Comparison of ENCODE assay signal across 8 cellular contexts in genomic region chr2:218291934-218292699, GRCh38. TPM values are rescaled to one million over a fixed set of nuclear protein-coding genes. Genes with fewer than 3 reads are reported as not detected.
DNase-seq lines count a peak whose midpoint lies in the region; ATAC-seq and TF ChIP-seq lines count a peak whose summit lies in the region.

TMBIM1 (minus strand) TSS chr2:218292503; CDS start chr2:218282141, 10,362 bp downstream.

- H3K9ac ChIP-seq in rectal smooth muscle tissue (ENCODE audit: low read length), result peak within 1 kb of the TSS; percentile 88

- no peaks in the 10 kb centered on the region for H3K9me3 ChIP-seq in CD4-positive, CD25-positive, alpha-beta regulatory T cell (ENCODE audit: control insufficient read depth in 2 of 2, low read length in 2 of 2)
- H3K9me3 ChIP-seq in right atrium auricular region, result no peaks in the 10 kb centered on the region
- H3K9me3 ChIP-seq in aorta (ENCODE audit: control insufficient read depth, low read length), result no peaks in the 10 kb centered on the region

- H3K27ac Mint-ChIP-seq in CD4-positive, CD25-positive, alpha-beta regulatory T cell, result peak within 1 kb of the TSS; percentile 93 to 97 (median 97)

- H3K36me3 ChIP-seq in CD4-positive, CD25-positive, alpha-beta regulatory T cell (ENCODE audit: control insufficient read depth, insufficient read depth, low read length), result no peaks in the 10 kb centered on the region
- H3K36me3 ChIP-seq in right atrium auricular region, result no peaks in the 10 kb centered on the region
- no peaks in the 10 kb centered on the region for H3K36me3 ChIP-seq in rectal smooth muscle tissue (ENCODE audit: control insufficient read depth, insufficient read depth, low read length)
- H3K36me3 ChIP-seq in aorta (ENCODE audit: control insufficient read depth in 1 of 2, insufficient read depth in 2 of 2, low read length in 1 of 2), result no peaks in the 10 kb centered on the region

- H3K4me3 ChIP-seq in CD4-positive, CD25-positive, alpha-beta regulatory T cell (ENCODE audit: low read depth, low read length), result peak within 1 kb of the TSS; percentile 92
- H3K4me3 ChIP-seq in right atrium auricular region (peak within 1 kb of the TSS; percentile 94 to 97), rectal smooth muscle tissue (ENCODE audit: low read length) (peak within 1 kb of the TSS; percentile 94), aorta (ENCODE audit: low read length in 2 of 2) (peak within 1 kb of the TSS; percentile 59 to 94)

- H3K4me3 Mint-ChIP-seq in CD4-positive, CD25-positive, alpha-beta regulatory T cell, result peak within 1 kb of the TSS; percentile 89 to 97 (median 95)

- TF ChIP-seq CTCF in right atrium auricular region (IDR thresholded peaks at IDR 0.05), result peak; percentile 95 to 99

- H3K27ac ChIP-seq in CD4-positive, CD25-positive, alpha-beta regulatory T cell (ENCODE audit: insufficient read depth, low read length, poor library complexity, severe bottlenecking), result peak within 1 kb of the TSS; percentile 96
- H3K27ac ChIP-seq in right atrium auricular region (peak within 1 kb of the TSS; percentile 99 to 100), rectal smooth muscle tissue (ENCODE audit: low read depth, low read length) (peak within 1 kb of the TSS; percentile 96), aorta (ENCODE audit: low read depth in 1 of 2, low read length in 2 of 2) (peak within 1 kb of the TSS; percentile 76 to 92)

- no peaks in the 10 kb centered on the region for H3K27me3 Mint-ChIP-seq in CD4-positive, CD25-positive, alpha-beta regulatory T cell

- no peaks in the 10 kb centered on the region for H3K27me3 ChIP-seq in CD4-positive, CD25-positive, alpha-beta regulatory T cell (ENCODE audit: control insufficient read depth, insufficient read depth, low read length)
- H3K27me3 ChIP-seq in right atrium auricular region (no peaks in the 10 kb centered on the region), rectal smooth muscle tissue (ENCODE audit: control insufficient read depth, insufficient read depth, low read length) (no peaks in the 10 kb centered on the region), aorta (ENCODE audit: control insufficient read depth in 1 of 2, insufficient read depth in 2 of 2, low read length in 1 of 2) (no peaks in the 10 kb centered on the region)

- intact Hi-C loops in aorta (cut with DNase I), result loop anchor here in 1 of 2 donors (2.0 kb wide), 1 partner anchor 19 kb away; no protein-coding TSS in a partner anchor

- 0% methylated on average over 45 to 62 of the region's 62 CpGs for WGBS in aorta, 2 donors

- DNase-seq in CD4-positive, CD25-positive, alpha-beta regulatory T cell, result peak; percentile 72 to 85 (median 79)
- peak; percentile 65 to 82 (median 68) for DNase-seq in T-helper 1 cell
- peak; percentile 33 for DNase-seq in amniotic stem cell (lab: John Stamatoyannopoulos, UW)
- DNase-seq in right atrium auricular region (ENCODE audit: low spot score), result peak; percentile 87
- DNase-seq in aorta, result peak; percentile 87 to 93

- peak; percentile 92 for ATAC-seq in CD4-positive, CD25-positive, alpha-beta regulatory T cell (ENCODE audit: low read depth in 2 of 2)
- ATAC-seq in GM19395 (IDR thresholded peaks at IDR 0.05; ENCODE audit: unreplicated experiment), result peak; percentile 72
- peak; percentile 60 for ATAC-seq in HG03520 (IDR thresholded peaks at IDR 0.05; ENCODE audit: unreplicated experiment)
- ATAC-seq in aorta (ENCODE audit: low FRiP score), result peak; percentile 93

- H3K4me1 ChIP-seq in CD4-positive, CD25-positive, alpha-beta regulatory T cell (ENCODE audit: control insufficient read depth, insufficient read depth, low read length, poor library complexity, severe bottlenecking), result peaks cover 57% of the 10 kb centered on the region
- H3K4me1 ChIP-seq in right atrium auricular region (peaks cover 0 to 70% of the 10 kb centered on the region in 2 donors), rectal smooth muscle tissue (ENCODE audit: control insufficient read depth, insufficient read depth, low read length) (peaks cover 31% of the 10 kb centered on the region), aorta (ENCODE audit: control insufficient read depth in 1 of 2, insufficient read depth in 2 of 2, low read length in 2 of 2) (peaks cover 0 to 3% of the 10 kb centered on the region in 2 donors)

- H3K9me3 Mint-ChIP-seq in CD4-positive, CD25-positive, alpha-beta regulatory T cell, result no peaks in the 10 kb centered on the region

- H3K4me1 Mint-ChIP-seq in CD4-positive, CD25-positive, alpha-beta regulatory T cell, result peaks cover 5 to 69% (median 40%) of the 10 kb centered on the region in 4 donors

- H3K36me3 Mint-ChIP-seq in CD4-positive, CD25-positive, alpha-beta regulatory T cell, result peaks cover 4% of the 10 kb centered on the region

RNA-seq across cellular contexts. Expression of gene TMBIM1, which starts in this region (rescaled TPM):
- 96.4 TPM for total RNA-seq in CD4-positive, CD25-positive, alpha-beta regulatory T cell
- polyA plus RNA-seq in CD4-positive, CD25-positive, alpha-beta regulatory T cell, result 100 to 1,000 TPM; 161 to 180 (median 162) TPM
- 100 to 1,000 TPM in 1 of 2 donors, 10 to 100 TPM in 1; 82.8 to 225 TPM for total RNA-seq in right atrium auricular region
- total RNA-seq in aorta, result 100 to 1,000 TPM; 264 to 294 TPM
- 100 to 1,000 TPM; 100 to 159 TPM for polyA plus RNA-seq in aorta

Comparison
In these comparisons a context has a peak if more than half of its experiments do, and no peak if none do; other contexts are left out.
1. Peak in every context shown above with its lines: DNase-seq, ATAC-seq, H3K4me3 ChIP-seq and H3K27ac ChIP-seq.
2. DNase-seq: peak in every context shown above with its lines; median percentile 90 in aorta; 87 in right atrium auricular region; 79 in CD4-positive, CD25-positive, alpha-beta regulatory T cell; 68 in T-helper 1 cell; 33 in amniotic stem cell.